In genomic region chr16:68892898-68893297, GRCh38 we compare ENCODE assay signal across 27 cellular contexts.
"Had no signal": no experiment of that assay in that cellular context is flagged by ENCODE, and none has a peak within 500 bp of the region (broad histone marks: within the 10 kb centered on the region; RNA-seq: fewer than 3 reads in every experiment).

No MANE protein-coding gene starts in this region.

- H2AFZ ChIP-seq: neural progenitor cell, parathyroid adenoma had no signal

- DNase-seq: hypothalamus; immature natural killer cell; kidney; left colon; left lung; mesendoderm; naive B cell; natural killer cell; nephron progenitor cell; occipital lobe; retina; right cardiac atrium; sigmoid colon; small intestine; spleen; stimulated activated CD4-positive, alpha-beta T cell treated with anti-CD3 and anti-CD28 coated beads, Interleukin-4, amount 100 ng/mL, for 24 hours; stimulated activated naive CD4-positive, alpha-beta T cell; tibial artery; trophoblast cell; upper lobe of right lung had no signal

- H3K9ac ChIP-seq: neural progenitor cell, parathyroid adenoma had no signal

- H3K9me3 ChIP-seq: left lung, neutrophil, sigmoid colon, spleen, suprapubic skin, thoracic aorta, tibial artery, upper lobe of right lung had no signal

- H3K79me2 ChIP-seq: parathyroid adenoma had no signal

- H3K4me3 ChIP-seq: left lung, lung, neural progenitor cell, sigmoid colon, spleen, suprapubic skin, thoracic aorta, tibial artery, upper lobe of right lung had no signal

- H3K27ac ChIP-seq: left lung, neural progenitor cell, neutrophil, parathyroid adenoma, sigmoid colon, spleen, suprapubic skin, thoracic aorta, tibial artery, upper lobe of right lung had no signal

- H3K4me2 ChIP-seq: neural progenitor cell had no signal

- H3K36me3 ChIP-seq: left lung, neural progenitor cell, neutrophil, sigmoid colon, suprapubic skin, thoracic aorta, tibial artery, upper lobe of right lung had no signal

- H3K4me1 ChIP-seq: neural progenitor cell, parathyroid adenoma, sigmoid colon, suprapubic skin, tibial artery, upper lobe of right lung had no signal

- ATAC-seq: left lung; natural killer cell; right cardiac atrium; stimulated activated effector memory CD8-positive, alpha-beta T cell treated with anti-CD3 and anti-CD28 coated beads, Interleukin-12 subunit alpha, Interleukin-12 subunit beta, amount 100 ng/mL, for 72 hours; upper lobe of right lung had no signal

- H3K27me3 ChIP-seq: left lung, neural progenitor cell, neutrophil, sigmoid colon, spleen, suprapubic skin, tibial artery, upper lobe of right lung had no signal
